Comparison of ENCODE assay signal across 5 cellular contexts in genomic region chr2:142445023-142445422, GRCh38.
"Had no signal": no experiment of that assay in that cellular context is flagged by ENCODE, and none has a peak within 500 bp of the region (broad histone marks: within the 10 kb centered on the region; RNA-seq: fewer than 3 reads in every experiment).

No MANE protein-coding gene starts in this region.

- ATAC-seq: HepG2, K562 had no signal

- DNase-seq: IMR-90, KBM-7 had no signal

- H3K27ac ChIP-seq: HL-60 had no signal

- H3K4me3 ChIP-seq: K562 had no signal
